15 cellular contexts compared by ENCODE assay signal in the genomic region with DNA sequence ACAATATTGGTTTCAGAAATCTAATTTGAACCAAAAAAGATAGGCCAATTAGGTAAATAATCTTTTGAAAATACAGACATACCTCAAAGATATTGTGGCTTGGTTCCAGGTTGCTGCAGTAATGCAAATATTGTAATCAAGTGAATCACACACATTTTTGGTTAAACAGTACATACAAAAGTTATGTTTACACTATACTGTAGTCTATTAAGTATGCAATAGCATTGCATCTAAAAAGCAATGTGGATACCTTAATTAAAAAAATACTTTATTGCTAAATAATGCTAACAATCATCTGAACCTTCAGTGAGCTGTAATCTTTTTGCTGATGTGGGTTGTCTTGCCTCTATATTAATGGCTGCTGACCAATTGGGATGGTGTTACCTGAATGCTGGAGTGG.
DNase-seq lines count a peak whose midpoint lies in the region; ATAC-seq, FAIRE-seq and TF ChIP-seq lines count a peak whose summit lies in the region.
"Had no signal": no experiment of that assay in that cellular context is flagged by ENCODE, and none has a peak within 500 bp of the region (broad histone marks: within the 10 kb centered on the region; RNA-seq: fewer than 3 reads in every experiment).

No MANE protein-coding gene starts in this region.

- TF ChIP-seq POLR2A in HepG2 (IDR thresholded peaks at IDR 0.05; ENCODE audit: insufficient read depth in 1 of 2, low read depth in 2 of 2, low read length in 2 of 2): no peak
- no peak for TF ChIP-seq POLR2A in Peyer's patch (IDR thresholded peaks at IDR 0.05)

- H3K4me1 ChIP-seq in Panc1 (ENCODE audit: control insufficient read depth, insufficient read depth, low read length) (peaks cover 5% of the 10 kb centered on the region; the same call in 1 of the 2 replicates), smooth muscle cell (ENCODE audit: low read depth) (no peaks in the 10 kb centered on the region), HepG2 (ENCODE audit: insufficient read depth, low read length) (peaks cover 11% of the 10 kb centered on the region), Peyer's patch (no peaks in the 10 kb centered on the region)
- H3K4me1 ChIP-seq: BE2C had no signal

- H3K9me3 ChIP-seq in Panc1 (ENCODE audit: control insufficient read depth, insufficient read depth, low read depth, low read length) (no peaks in the 10 kb centered on the region), smooth muscle cell (replicated peaks; ENCODE audit: low read depth) (no peaks in the 10 kb centered on the region), HepG2 (ENCODE audit: low read length) (peaks cover 22% of the 10 kb centered on the region), Peyer's patch (no peaks in the 10 kb centered on the region)
- H3K9me3 ChIP-seq: BE2C had no signal

- no peaks in the 10 kb centered on the region for H3K4me1 Mint-ChIP-seq in natural killer cell

- peak; percentile 62 for ATAC-seq in Panc1
- ATAC-seq in natural killer cell: no peak
- no peak for ATAC-seq in HepG2
- ATAC-seq: Right ventricle myocardium inferior had no signal

- H3F3A ChIP-seq in smooth muscle cell (ENCODE audit: low read depth): no peaks in the 10 kb centered on the region

- no peaks in the 10 kb centered on the region for H3K27me3 Mint-ChIP-seq in natural killer cell (ENCODE audit: low read depth in 2 of 2)

- no peak overlapping the region for H2AFZ ChIP-seq in smooth muscle cell (ENCODE audit: low read depth)
- H2AFZ ChIP-seq in HepG2 (ENCODE audit: low read length): no peak overlapping the region

- H3K27ac ChIP-seq in Panc1 (ENCODE audit: low read length) (peak overlapping the region; percentile 8; the same call in 1 of the 2 replicates), smooth muscle cell (ENCODE audit: low read depth) (peak overlapping the region; percentile 19), HepG2 (ENCODE audit: extremely low read length, insufficient read depth, low read length) (no peak overlapping the region), Peyer's patch (no peak overlapping the region)
- H3K27ac ChIP-seq: SK-N-MC had no signal

- no TSS peak for BruUV-seq in Panc1 (replicated peaks; lab: Mats Ljungman, UMichigan)
- BruUV-seq in HepG2 (replicated peaks; lab: Mats Ljungman, UMichigan): no TSS peak

- no peaks in the 10 kb centered on the region for H3K36me3 Mint-ChIP-seq in natural killer cell

- no peak overlapping the region for H3K9ac ChIP-seq in smooth muscle cell (ENCODE audit: low read depth)
- no peak overlapping the region for H3K9ac ChIP-seq in HepG2 (ENCODE audit: insufficient read depth, low read depth, low read length)

- no peak overlapping the region for H3K27ac Mint-ChIP-seq in natural killer cell
- H3K27ac Mint-ChIP-seq: CD4-positive, alpha-beta T cell had no signal

- CTCF ChIA-PET in Panc1 (lab: Charles Lee) (no interaction called here), HepG2 (lab: Yijun Ruan, JAX; ENCODE audit: low intra/inter-chr PET ratio, low total read pairs) (no interaction called here)

- peak; percentile 35 for DNase-seq in EL
- DNase-seq in Panc1 (ENCODE audit: low read depth, low spot score): no peak
- peak; percentile 40 for DNase-seq in epithelial cell of esophagus (ENCODE audit: low read depth)
- no peak for DNase-seq in smooth muscle cell (lab: John Stamatoyannopoulos, UW; ENCODE audit: unreplicated experiment)
- DNase-seq in natural killer cell: no peak
- DNase-seq in HepG2 (ENCODE audit: low spot score): no peak
- DNase-seq in Peyer's patch: no peak
- DNase-seq: BE2C; CD4-positive, alpha-beta T cell; NCI-H1417; NCI-H187 treated with DMSO at 0.1 percent for 48 hours; NCI-H446; NK-92 treated with Interleukin-12 subunit alpha and Interleukin-12 subunit beta, amount 100 ng/mL, for 24 hours had no signal

- H4K20me1 ChIP-seq in smooth muscle cell (ENCODE audit: low read depth) (no peaks in the 10 kb centered on the region), HepG2 (ENCODE audit: insufficient read depth, low read length) (no peaks in the 10 kb centered on the region)

- in situ Hi-C loops in Panc1 (cut with HindIII; ENCODE audit: low pct_unique_long_range_greater_than_20kb, low sequenced_read_pairs) (no loop called here), HepG2 (cut with HindIII; ENCODE audit: extremely low pct_ligation_motif_present, low pct_unique_long_range_greater_than_20kb) (no loop called here)

- intact Hi-C loops in Panc1 (cut with micrococcal nuclease; ENCODE audit: unreplicated experiment): no loop called here
- intact Hi-C loops in natural killer cell (cut with micrococcal nuclease): no loop called here
- intact Hi-C loops in HepG2 (cut with micrococcal nuclease; ENCODE audit: unreplicated experiment): no loop called here

- POLR2A ChIA-PET in Panc1 (lab: Charles Lee): no interaction called here
- POLR2A ChIA-PET in HepG2 (lab: Yijun Ruan, JAX): no interaction called here

- no peaks in the 10 kb centered on the region for H3K36me3 ChIP-seq in Panc1 (ENCODE audit: control insufficient read depth, insufficient read depth, low read length)
- no peaks in the 10 kb centered on the region for H3K36me3 ChIP-seq in smooth muscle cell (ENCODE audit: low read depth)
- H3K36me3 ChIP-seq in HepG2 (replicated peaks in 1 of 2; ENCODE audit: control insufficient read depth in 1 of 2, insufficient read depth in 2 of 2, low read length in 2 of 2): peaks cover 10 to 24% of the 10 kb centered on the region in 2 experiments; a peak in 4 of 5 replicates
- no peaks in the 10 kb centered on the region for H3K36me3 ChIP-seq in Peyer's patch
- H3K36me3 ChIP-seq: BE2C had no signal

- no peak for FAIRE-seq in HepG2 (lab: Jason Lieb, UNC)

- H3K4me3 Mint-ChIP-seq in natural killer cell: no peak overlapping the region
- H3K4me3 Mint-ChIP-seq: CD4-positive, alpha-beta T cell had no signal

- H3K9me3 Mint-ChIP-seq in natural killer cell: no peaks in the 10 kb centered on the region
- H3K9me3 Mint-ChIP-seq: CD4-positive, alpha-beta T cell had no signal

- no peaks in the 10 kb centered on the region for H3K79me2 ChIP-seq in smooth muscle cell (ENCODE audit: low read depth)
- no peaks in the 10 kb centered on the region for H3K79me2 ChIP-seq in HepG2 (ENCODE audit: insufficient read depth, low read length)

- no peak for TF ChIP-seq CTCF in Panc1 (IDR thresholded peaks at IDR 0.05)
- TF ChIP-seq CTCF in epithelial cell of esophagus (IDR thresholded peaks at IDR 0.05; ENCODE audit: insufficient read depth, low read depth, low read length, missing control alignments): no peak
- no peak for TF ChIP-seq CTCF in smooth muscle cell (IDR thresholded peaks at IDR 0.05; ENCODE audit: borderline replicate concordance, insufficient read depth, poor library complexity, severe bottlenecking)
- TF ChIP-seq CTCF in natural killer cell (IDR thresholded peaks at IDR 0.05): no peak
- TF ChIP-seq CTCF in HepG2 (CRISPR knock-in tag; IDR thresholded peaks at IDR 0.05): no peak
- TF ChIP-seq CTCF in Peyer's patch (IDR thresholded peaks at IDR 0.05): no peak

- no peak overlapping the region for H3K4me3 ChIP-seq in Panc1 (ENCODE audit: low read depth in 2 of 2, low read length in 2 of 2)
- H3K4me3 ChIP-seq in epithelial cell of esophagus (ENCODE audit: low read length): no peak overlapping the region
- H3K4me3 ChIP-seq in smooth muscle cell: no peak overlapping the region
- H3K4me3 ChIP-seq in HepG2 (replicated peaks in 1 of 3; ENCODE audit: insufficient read depth in 1 of 3, low read depth in 2 of 3, low read length in 3 of 3): no peak overlapping the region
- H3K4me3 ChIP-seq in Peyer's patch: no peak overlapping the region
- H3K4me3 ChIP-seq: SK-N-MC had no signal

- TF ChIP-seq EP300 in HepG2 (IDR thresholded peaks at IDR 0.05; ENCODE audit: low read depth in 2 of 2, low read length in 2 of 2) (no peak), HepG2 (CRISPR knock-in tag; IDR thresholded peaks at IDR 0.05; ENCODE audit: borderline replicate concordance) (no peak)

- no peak for TF ChIP-seq RAD21 in HepG2 (CRISPR knock-in tag; IDR thresholded peaks at IDR 0.05)

- H3K4me2 ChIP-seq in smooth muscle cell (peak overlapping the region; percentile 44), HepG2 (ENCODE audit: low read depth, low read length) (no peak overlapping the region)

- H3K27me3 ChIP-seq in Panc1 (ENCODE audit: control insufficient read depth, insufficient read depth, low read length) (no peaks in the 10 kb centered on the region), smooth muscle cell (ENCODE audit: low read depth) (no peaks in the 10 kb centered on the region), HepG2 (ENCODE audit: control insufficient read depth in 1 of 2, insufficient read depth in 2 of 2, low read length in 2 of 2) (no peaks in the 10 kb centered on the region), Peyer's patch (no peaks in the 10 kb centered on the region)
- H3K27me3 ChIP-seq: BE2C had no signal

TF ChIP-seq in HepG2, 621 proteins besides CTCF, POLR2A, EP300 and RAD21 (continues in another document):
- TF ChIP-seq SMYD3 (CRISPR knock-in tag; IDR thresholded peaks at IDR 0.05): no peak
- TF ChIP-seq, protein P1, sequence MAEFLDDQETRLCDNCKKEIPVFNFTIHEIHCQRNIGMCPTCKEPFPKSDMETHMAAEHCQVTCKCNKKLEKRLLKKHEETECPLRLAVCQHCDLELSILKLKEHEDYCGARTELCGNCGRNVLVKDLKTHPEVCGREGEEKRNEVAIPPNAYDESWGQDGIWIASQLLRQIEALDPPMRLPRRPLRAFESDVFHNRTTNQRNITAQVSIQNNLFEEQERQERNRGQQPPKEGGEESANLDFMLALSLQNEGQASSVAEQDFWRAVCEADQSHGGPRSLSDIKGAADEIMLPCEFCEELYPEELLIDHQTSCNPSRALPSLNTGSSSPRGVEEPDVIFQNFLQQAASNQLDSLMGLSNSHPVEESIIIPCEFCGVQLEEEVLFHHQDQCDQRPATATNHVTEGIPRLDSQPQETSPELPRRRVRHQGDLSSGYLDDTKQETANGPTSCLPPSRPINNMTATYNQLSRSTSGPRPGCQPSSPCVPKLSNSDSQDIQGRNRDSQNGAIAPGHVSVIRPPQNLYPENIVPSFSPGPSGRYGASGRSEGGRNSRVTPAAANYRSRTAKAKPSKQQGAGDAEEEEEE (CRISPR knock-in tag; IDR thresholded peaks at IDR 0.05; ENCODE audit: borderline replicate concordance): no peak
- TF ChIP-seq KLF9 (CRISPR knock-in tag; IDR thresholded peaks at IDR 0.05; ENCODE audit: low read depth): no peak
- no peak for TF ChIP-seq MAFK (conservative IDR thresholded peaks at IDR 0.05 in 1 of 2, IDR thresholded peaks at IDR 0.05 in 1 of 2; ENCODE audit: low read length in 2 of 2)

Comparison
In these comparisons a context has a peak if more than half of its experiments do, and no peak if none do; other contexts are left out.
1. DNase-seq: peak in EL (single experiment) and epithelial cell of esophagus (single experiment); none in Panc1 (single experiment), smooth muscle cell (single experiment), natural killer cell (single experiment), HepG2 (single experiment) and Peyer's patch (0 of 3).
2. H3K27ac ChIP-seq: peak in Panc1 (single experiment) and smooth muscle cell (single experiment); none in HepG2 (single experiment) and Peyer's patch (0 of 4).